ENCODE assay signal across 24 cellular contexts in the genomic region with DNA sequence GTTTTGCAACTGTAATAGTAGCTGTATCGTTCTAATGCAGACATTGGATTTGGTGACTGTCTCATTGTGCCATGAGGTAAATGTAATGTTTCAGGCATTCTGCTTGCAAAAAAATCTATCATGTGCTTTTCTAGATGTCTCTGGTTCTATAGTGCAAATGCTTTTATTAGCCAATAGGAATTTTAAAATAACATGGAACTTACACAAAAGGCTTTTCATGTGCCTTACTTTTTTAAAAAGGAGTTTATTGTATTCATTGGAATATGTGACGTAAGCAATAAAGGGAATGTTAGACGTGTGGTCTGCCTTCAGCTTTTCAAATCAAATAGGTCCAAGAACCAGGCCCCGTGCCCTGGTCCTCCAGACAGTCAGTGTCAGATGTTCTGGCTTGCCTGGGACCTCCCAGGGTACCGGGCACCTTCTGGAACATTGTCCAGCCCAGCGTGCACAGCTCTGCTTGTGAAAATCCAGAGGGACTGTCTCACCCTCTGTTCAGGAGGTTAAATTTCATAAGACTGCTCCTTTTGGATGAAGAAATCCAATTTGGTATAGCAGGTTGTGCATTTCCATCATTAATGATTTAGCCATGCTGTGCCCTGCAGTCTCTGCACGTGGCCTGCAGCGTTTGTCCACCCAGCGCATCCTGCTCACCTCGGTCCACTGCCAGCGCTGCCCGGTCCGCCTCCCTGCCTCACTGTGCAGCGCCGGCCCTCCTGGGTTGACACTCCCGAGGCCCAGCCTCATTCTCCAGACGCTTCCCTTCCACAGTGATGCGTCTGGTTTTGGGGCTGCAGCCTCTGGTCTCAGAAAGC. TPM values are rescaled to one million over a fixed set of nuclear protein-coding genes. Genes with fewer than 3 reads are reported as not detected.
DNase-seq lines count a peak whose midpoint lies in the region; ATAC-seq, FAIRE-seq and TF ChIP-seq lines count a peak whose summit lies in the region.
"Had no signal": no experiment of that assay in that cellular context is flagged by ENCODE, and none has a peak within 500 bp of the region (broad histone marks: within the 10 kb centered on the region; RNA-seq: fewer than 3 reads in every experiment).

No MANE protein-coding gene starts in this region.

- H3F3A ChIP-seq in PC-3 (ENCODE audit: low read length, unreplicated experiment): peaks cover 7% of the 10 kb centered on the region

- H3K9me3 ChIP-seq in breast epithelium: no peaks in the 10 kb centered on the region
- no peaks in the 10 kb centered on the region for H3K9me3 ChIP-seq in PC-3 (ENCODE audit: low read length)
- no peaks in the 10 kb centered on the region for H3K9me3 ChIP-seq in endothelial cell of umbilical vein (replicated peaks; ENCODE audit: control insufficient read depth, insufficient read depth, low read length)
- H3K9me3 ChIP-seq: SK-N-SH had no signal

- H3K36me3 Mint-ChIP-seq in MCF 10A (ENCODE audit: insufficient read depth, unreplicated experiment): peaks cover 44% of the 10 kb centered on the region

- POLR2A ChIA-PET in MCF 10A (lab: Yijun Ruan, JAX) (no interaction called here), PC-3 (lab: Charles Lee; ENCODE audit: unreplicated experiment) (no interaction called here), endothelial cell of umbilical vein (lab: Charles Lee) (no interaction called here)

- CTCF ChIA-PET in MCF 10A (lab: Yijun Ruan, JAX) (interaction anchor here (0.9 to 8.3 kb wide), 4 partner anchors 91 to 117 kb away, joined by 3 to 94 read pairs (median 6); no protein-coding TSS in a partner anchor), PC-3 (lab: Charles Lee) (no interaction called here), endothelial cell of umbilical vein (lab: Charles Lee) (interaction anchor here (1.2 to 5.6 kb wide), 4 partner anchors 111 to 131 kb away, joined by 3 to 94 read pairs (median 38); no protein-coding TSS in a partner anchor)

- TSS peak; percentile 95 for BruUV-seq in MCF 10A (replicated peaks; lab: Mats Ljungman, UMichigan)
- TSS peak; percentile 56 for BruUV-seq in PC-3 (replicated peaks; lab: Mats Ljungman, UMichigan)
- TSS peak; percentile 41 for BruUV-seq in endothelial cell of umbilical vein (replicated peaks; lab: Mats Ljungman, UMichigan)

- no peaks in the 10 kb centered on the region for H3K9me3 Mint-ChIP-seq in MCF 10A (ENCODE audit: unreplicated experiment)
- H3K9me3 Mint-ChIP-seq: HFFc6 had no signal

- H3K27ac ChIP-seq in breast epithelium (no peak overlapping the region), PC-3 (ENCODE audit: low read length) (no peak overlapping the region), endothelial cell of umbilical vein (ENCODE audit: insufficient read depth, low read depth, low read length) (no peak overlapping the region)
- H3K27ac ChIP-seq: HL-60 had no signal

- no peak overlapping the region for H3K27ac Mint-ChIP-seq in MCF 10A (ENCODE audit: low read depth, unreplicated experiment)
- H3K27ac Mint-ChIP-seq: HFFc6 had no signal

- H3K9me2 ChIP-seq in PC-3 (replicated peaks; ENCODE audit: low read length): no peaks in the 10 kb centered on the region
- H3K9me2 ChIP-seq: SK-N-SH had no signal

- TF ChIP-seq CTCF in MCF 10A (IDR thresholded peaks at IDR 0.05; ENCODE audit: unreplicated experiment) (no peak), breast epithelium (IDR thresholded peaks at IDR 0.05) (no peak), PC-3 (conservative IDR thresholded peaks at IDR 0.05; ENCODE audit: low read depth, low read length) (no peak), endothelial cell of umbilical vein (IDR thresholded peaks at IDR 0.05; ENCODE audit: extremely low read depth in 1 of 2, insufficient read depth in 1 of 2, low read depth in 1 of 2, low read length in 2 of 2) (no peak)

- H3K4me2 ChIP-seq in PC-3 (ENCODE audit: low read length): no peak overlapping the region
- no peak overlapping the region for H3K4me2 ChIP-seq in endothelial cell of umbilical vein (ENCODE audit: insufficient read depth, low read length)
- H3K4me2 ChIP-seq: SK-N-SH had no signal

- H3K4me3 ChIP-seq in breast epithelium (no peak overlapping the region), PC-3 (ENCODE audit: low read length) (no peak overlapping the region), endothelial cell of umbilical vein (replicated peaks in 1 of 3; ENCODE audit: insufficient read depth in 1 of 3, low read depth in 1 of 3, low read length in 3 of 3) (no peak overlapping the region)
- H3K4me3 ChIP-seq: GM12878 had no signal

- TF ChIP-seq POLR2A in breast epithelium (IDR thresholded peaks at IDR 0.05): no peak
- no peak for TF ChIP-seq POLR2A in endothelial cell of umbilical vein (IDR thresholded peaks at IDR 0.05; ENCODE audit: low read depth, low read length)

- no peak overlapping the region for H3K4me3 Mint-ChIP-seq in MCF 10A (ENCODE audit: unreplicated experiment)
- H3K4me3 Mint-ChIP-seq: HFFc6 had no signal

- ATAC-seq in PC-3 (no peak), GM18498 (IDR thresholded peaks at IDR 0.05; ENCODE audit: unreplicated experiment) (no peak), HG03521 (IDR thresholded peaks at IDR 0.05; ENCODE audit: unreplicated experiment) (no peak)
- ATAC-seq: GM12878 had no signal

- H3K4me1 ChIP-seq in breast epithelium: no peaks in the 10 kb centered on the region
- H3K4me1 ChIP-seq in PC-3 (ENCODE audit: insufficient read depth, low read length): peaks cover 27% of the 10 kb centered on the region
- peaks cover 17% of the 10 kb centered on the region for H3K4me1 ChIP-seq in endothelial cell of umbilical vein (ENCODE audit: control insufficient read depth, extremely low read depth, insufficient read depth, low read length)

- H3K36me3 ChIP-seq in breast epithelium (no peaks in the 10 kb centered on the region), PC-3 (ENCODE audit: low read depth, low read length) (peaks cover 15% of the 10 kb centered on the region; the same call in 1 of the 2 replicates), endothelial cell of umbilical vein (ENCODE audit: control insufficient read depth in 2 of 2, extremely low read depth in 1 of 2, insufficient read depth in 2 of 2, low read length in 2 of 2) (peaks cover 0 to 16% of the 10 kb centered on the region in 2 experiments)

- no peaks in the 10 kb centered on the region for H3K9me1 ChIP-seq in endothelial cell of umbilical vein (replicated peaks; ENCODE audit: control insufficient read depth, extremely low read depth, insufficient read depth, low read length)

- DNase-seq in MCF 10A (ENCODE audit: unreplicated experiment) (no peak), breast epithelium (ENCODE audit: low spot score in 2 of 2) (no peak), PC-3 (no peak), endothelial cell of umbilical vein (ENCODE audit: low read depth, low spot score) (no peak), Ammon's horn (ENCODE audit: low spot score) (no peak)
- no peak for DNase-seq in stimulated activated CD4-positive, alpha-beta T cell treated with anti-CD3 and anti-CD28 coated beads, Interleukin-2, amount 100 ng/mL, for 24 hours
- DNase-seq: C1 segment of cervical spinal cord, DMS153, HFFc6, NCI-H1048, NCI-H1436, NCI-H1930, NCI-H2171, NCI-H446, NCI-H69, Right ventricle myocardium superior, SK-N-SH, T-helper 1 cell had no signal

- H2AFZ ChIP-seq in PC-3 (ENCODE audit: low read length) (no peak overlapping the region), endothelial cell of umbilical vein (ENCODE audit: low read depth, low read length) (no peak overlapping the region)

- dilution Hi-C loops in endothelial cell of umbilical vein (cut with MboI; ENCODE audit: extremely low pct_ligation_motif_present, low sequenced_read_pairs): no loop called here

- no peaks in the 10 kb centered on the region for H4K20me1 ChIP-seq in PC-3 (ENCODE audit: low read length)
- H4K20me1 ChIP-seq in endothelial cell of umbilical vein (replicated peaks; ENCODE audit: control insufficient read depth, extremely low read depth, insufficient read depth, low read length): no peaks in the 10 kb centered on the region

- H3K9ac ChIP-seq in PC-3 (ENCODE audit: low read length) (no peak overlapping the region), endothelial cell of umbilical vein (replicated peaks; ENCODE audit: extremely low read depth, insufficient read depth, low read length) (no peak overlapping the region)
- H3K9ac ChIP-seq: SK-N-SH had no signal

- intact Hi-C loops in MCF 10A (cut with micrococcal nuclease) (no loop called here), breast epithelium (cut with DNase I; ENCODE audit: low total_unique reads) (no loop called here), PC-3 (cut with micrococcal nuclease) (loop anchor here (5.0 kb wide), 1 partner anchor 117 kb away; no protein-coding TSS in a partner anchor), endothelial cell of umbilical vein (cut with micrococcal nuclease) (loop anchor here (10.0 kb wide), 1 partner anchor 360 kb away; no protein-coding TSS in a partner anchor)

- peaks cover 24% of the 10 kb centered on the region for H3K79me2 ChIP-seq in PC-3 (ENCODE audit: low read length)
- peaks cover 10% of the 10 kb centered on the region for H3K79me2 ChIP-seq in endothelial cell of umbilical vein (ENCODE audit: control insufficient read depth, insufficient read depth, low read length)

- H3K4me1 Mint-ChIP-seq in MCF 10A (ENCODE audit: insufficient read depth, unreplicated experiment): no peaks in the 10 kb centered on the region

- FAIRE-seq in endothelial cell of umbilical vein (lab: Jason Lieb, UNC): no peak
- FAIRE-seq: A204.1, GM12878, RCC 7860 had no signal

- H3K27me3 ChIP-seq in breast epithelium (peaks cover 0 to 8% of the 10 kb centered on the region in 2 donors), PC-3 (ENCODE audit: low read length) (no peaks in the 10 kb centered on the region), endothelial cell of umbilical vein (ENCODE audit: control insufficient read depth in 2 of 2, insufficient read depth in 2 of 2, low read length in 2 of 2) (no peaks in the 10 kb centered on the region)

- no peaks in the 10 kb centered on the region for H3K27me3 Mint-ChIP-seq in MCF 10A (ENCODE audit: insufficient read depth, unreplicated experiment)

RNA-seq across cellular contexts. Expression of a gene that starts 6.6 kb away (rescaled TPM):
- total RNA-seq in MCF 10A (2022) (3.2 and 3.3 TPM in 2 replicates), breast epithelium (under 1 TPM in 2 of 3 donors, not detected in 1; 0.88 to 0.98 TPM), PC-3 (2014; rRNA removed) (1.6 and 1.9 TPM in 2 replicates), endothelial cell of umbilical vein (3.1 and 5.1 TPM in 2 replicates)
- polyA plus RNA-seq in endothelial cell of umbilical vein: 7.1 and 7.3 TPM in 2 replicates
- polyA plus RNA-seq in endothelial cell of umbilical vein (2011; cell fraction: cytosol; rRNA removed): 4.2 and 6.1 TPM in 2 replicates
- polyA plus RNA-seq in endothelial cell of umbilical vein (2011; cell fraction: nucleus; rRNA removed): 31.8 and 34.4 TPM in 2 replicates
- 4.8 and 5.4 TPM in 2 replicates for polyA plus RNA-seq in endothelial cell of umbilical vein (2012)
- polyA minus RNA-seq in endothelial cell of umbilical vein: 5.6 and 7.4 TPM in 2 replicates
- polyA minus RNA-seq in endothelial cell of umbilical vein (2011; cell fraction: cytosol; rRNA and poly(A)+ RNA removed): 7.0 TPM
- polyA minus RNA-seq in endothelial cell of umbilical vein (2011; cell fraction: nucleus; rRNA and poly(A)+ RNA removed): 10.2 and 12.1 TPM in 2 replicates

RNA-seq across cellular contexts. Expression of a gene that starts 43.4 kb away (rescaled TPM):
- total RNA-seq in MCF 10A (2022) (107 and 133 TPM in 2 replicates), breast epithelium (100 to 1,000 TPM in 1 of 3 donors, 10 to 100 TPM in 2; 77.0 to 102 (median 80.3) TPM), PC-3 (2014; rRNA removed) (158 and 200 TPM in 2 replicates), endothelial cell of umbilical vein (79.8 and 83.3 TPM in 2 replicates)
- 223 and 247 TPM in 2 replicates for polyA plus RNA-seq in endothelial cell of umbilical vein
- polyA plus RNA-seq in endothelial cell of umbilical vein (2011; cell fraction: cytosol; rRNA removed): 206 and 215 TPM in 2 replicates
- 155 and 164 TPM in 2 replicates for polyA plus RNA-seq in endothelial cell of umbilical vein (2011; cell fraction: nucleus; rRNA removed)
- 109 and 126 TPM in 2 replicates for polyA plus RNA-seq in endothelial cell of umbilical vein (2012)
- polyA minus RNA-seq in endothelial cell of umbilical vein: 160 and 180 TPM in 2 replicates
- polyA minus RNA-seq in endothelial cell of umbilical vein (2011; cell fraction: cytosol; rRNA and poly(A)+ RNA removed): 129 TPM
- 47.2 and 48.4 TPM in 2 replicates for polyA minus RNA-seq in endothelial cell of umbilical vein (2011; cell fraction: nucleus; rRNA and poly(A)+ RNA removed)

Comparison
In these comparisons a context has a peak if more than half of its experiments do, and no peak if none do; other contexts are left out.
1. intact Hi-C loops: an anchor here in PC-3 (5.0 kb wide) and endothelial cell of umbilical vein (10.0 kb wide); none called in MCF 10A and breast epithelium.